Comparison of ENCODE assay signal across 1 cellular context in the genomic region with DNA sequence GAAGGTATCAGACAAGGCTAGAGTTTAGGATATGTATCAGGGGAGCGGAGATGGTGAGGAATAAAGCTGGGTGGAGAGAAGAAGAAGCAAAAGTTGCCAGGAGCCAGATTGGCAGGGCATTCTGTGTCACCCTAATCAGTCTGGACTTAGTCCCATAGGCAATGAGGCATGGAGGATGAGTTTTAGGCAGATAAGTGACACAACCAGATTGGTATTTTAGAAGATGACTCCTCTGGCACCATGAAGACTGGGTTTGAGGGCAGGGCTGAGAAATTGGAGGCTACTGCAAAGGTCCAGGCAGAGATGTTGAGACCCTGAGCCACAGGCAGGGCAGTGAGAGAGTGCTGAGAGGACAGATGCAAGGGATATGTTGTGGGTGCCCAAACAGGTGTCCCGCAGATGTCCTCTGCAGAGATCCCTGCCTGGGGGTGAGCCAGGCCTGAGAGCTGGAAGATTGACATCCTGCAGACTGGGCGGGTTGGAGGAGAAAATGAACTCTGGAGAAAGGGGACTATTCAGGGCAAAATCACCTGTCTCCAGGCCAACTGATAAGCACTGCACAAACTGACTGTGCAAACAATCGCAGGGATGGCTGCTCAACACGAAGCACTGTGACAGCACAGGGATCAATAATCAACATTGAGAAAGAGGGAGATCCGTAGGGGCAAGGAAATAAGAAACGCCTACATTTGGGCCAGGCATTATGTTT.
TF ChIP-seq lines count a peak whose summit lies in the region.

No MANE protein-coding gene starts in this region.

TF ChIP-seq in HepG2, 621 proteins besides CTCF, POLR2A, EP300 and RAD21 (continued from another document and continues in another):
- TF ChIP-seq, protein P1, sequence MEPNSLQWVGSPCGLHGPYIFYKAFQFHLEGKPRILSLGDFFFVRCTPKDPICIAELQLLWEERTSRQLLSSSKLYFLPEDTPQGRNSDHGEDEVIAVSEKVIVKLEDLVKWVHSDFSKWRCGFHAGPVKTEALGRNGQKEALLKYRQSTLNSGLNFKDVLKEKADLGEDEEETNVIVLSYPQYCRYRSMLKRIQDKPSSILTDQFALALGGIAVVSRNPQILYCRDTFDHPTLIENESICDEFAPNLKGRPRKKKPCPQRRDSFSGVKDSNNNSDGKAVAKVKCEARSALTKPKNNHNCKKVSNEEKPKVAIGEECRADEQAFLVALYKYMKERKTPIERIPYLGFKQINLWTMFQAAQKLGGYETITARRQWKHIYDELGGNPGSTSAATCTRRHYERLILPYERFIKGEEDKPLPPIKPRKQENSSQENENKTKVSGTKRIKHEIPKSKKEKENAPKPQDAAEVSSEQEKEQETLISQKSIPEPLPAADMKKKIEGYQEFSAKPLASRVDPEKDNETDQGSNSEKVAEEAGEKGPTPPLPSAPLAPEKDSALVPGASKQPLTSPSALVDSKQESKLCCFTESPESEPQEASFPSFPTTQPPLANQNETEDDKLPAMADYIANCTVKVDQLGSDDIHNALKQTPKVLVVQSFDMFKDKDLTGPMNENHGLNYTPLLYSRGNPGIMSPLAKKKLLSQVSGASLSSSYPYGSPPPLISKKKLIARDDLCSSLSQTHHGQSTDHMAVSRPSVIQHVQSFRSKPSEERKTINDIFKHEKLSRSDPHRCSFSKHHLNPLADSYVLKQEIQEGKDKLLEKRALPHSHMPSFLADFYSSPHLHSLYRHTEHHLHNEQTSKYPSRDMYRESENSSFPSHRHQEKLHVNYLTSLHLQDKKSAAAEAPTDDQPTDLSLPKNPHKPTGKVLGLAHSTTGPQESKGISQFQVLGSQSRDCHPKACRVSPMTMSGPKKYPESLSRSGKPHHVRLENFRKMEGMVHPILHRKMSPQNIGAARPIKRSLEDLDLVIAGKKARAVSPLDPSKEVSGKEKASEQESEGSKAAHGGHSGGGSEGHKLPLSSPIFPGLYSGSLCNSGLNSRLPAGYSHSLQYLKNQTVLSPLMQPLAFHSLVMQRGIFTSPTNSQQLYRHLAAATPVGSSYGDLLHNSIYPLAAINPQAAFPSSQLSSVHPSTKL (CRISPR knock-in tag; IDR thresholded peaks at IDR 0.05): peak; percentile 73
- TF ChIP-seq RBAK (CRISPR knock-in tag; IDR thresholded peaks at IDR 0.05) (no peak), ZNF264 (CRISPR knock-in tag; IDR thresholded peaks at IDR 0.05) (no peak), MXD1 (CRISPR knock-in tag; IDR thresholded peaks at IDR 0.05) (no peak), SOX13 (IDR thresholded peaks at IDR 0.05) (no peak), SOX13 (CRISPR knock-in tag; conservative IDR thresholded peaks at IDR 0.05 in 1 of 2, IDR thresholded peaks at IDR 0.05 in 1 of 2) (peak in 1 of 2 experiments; percentile 68; a peak in 2 of 4 replicates), SPEN (CRISPR knock-in tag; IDR thresholded peaks at IDR 0.05; ENCODE audit: low read depth) (no peak), RXRA (CRISPR knock-in tag; IDR thresholded peaks at IDR 0.05) (peak; percentile 57; the same call in 1 of the 2 replicates), THAP11 (CRISPR knock-in tag; IDR thresholded peaks at IDR 0.05) (peak; percentile 32; the same call in 1 of the 2 replicates), YEATS2 (CRISPR knock-in tag; IDR thresholded peaks at IDR 0.05; ENCODE audit: borderline replicate concordance) (no peak), ZNF101 (CRISPR knock-in tag; IDR thresholded peaks at IDR 0.05; ENCODE audit: borderline replicate concordance, low read depth) (no peak), ZBTB21 (CRISPR knock-in tag; IDR thresholded peaks at IDR 0.05) (no peak), FOXO1 (CRISPR knock-in tag; IDR thresholded peaks at IDR 0.05) (peak; percentile 66), ZNF660 (CRISPR knock-in tag; IDR thresholded peaks at IDR 0.05; ENCODE audit: borderline replicate concordance, low read depth) (no peak), ZNF800 (CRISPR knock-in tag; IDR thresholded peaks at IDR 0.05) (no peak), ZNF761 (CRISPR knock-in tag; conservative IDR thresholded peaks at IDR 0.05) (no peak), ZNF782 (CRISPR knock-in tag; IDR thresholded peaks at IDR 0.05; ENCODE audit: borderline replicate concordance) (peak; percentile 47; the same call in 1 of the 2 replicates), RFX5 (IDR thresholded peaks at IDR 0.05; ENCODE audit: low read depth, low read length) (peak; percentile 77), ZNF614 (CRISPR knock-in tag; IDR thresholded peaks at IDR 0.05; ENCODE audit: borderline replicate concordance) (0 out of 2 replicates have a peak, but pooled peaks have one; percentile 46), PAWR (CRISPR knock-in tag; IDR thresholded peaks at IDR 0.05; ENCODE audit: borderline replicate concordance) (no peak), ISL2 (CRISPR knock-in tag; IDR thresholded peaks at IDR 0.05) (peak; percentile 54; the same call in 1 of the 2 replicates), HDAC1 (CRISPR knock-in tag; IDR thresholded peaks at IDR 0.05) (peak; percentile 76), SMYD3 (CRISPR knock-in tag; IDR thresholded peaks at IDR 0.05) (no peak), ZNF737 (CRISPR knock-in tag; IDR thresholded peaks at IDR 0.05; ENCODE audit: borderline replicate concordance) (no peak), MED13 (CRISPR knock-in tag; IDR thresholded peaks at IDR 0.05) (no peak), MIXL1 (CRISPR knock-in tag; IDR thresholded peaks at IDR 0.05) (peak; percentile 68; the same call in 1 of the 2 replicates), ZFX (CRISPR knock-in tag; IDR thresholded peaks at IDR 0.05; ENCODE audit: low read depth) (0 out of 2 replicates have a peak, but pooled peaks have one; percentile 19), HINFP (CRISPR knock-in tag; IDR thresholded peaks at IDR 0.05; ENCODE audit: low read depth) (peak; percentile 35; the same call in 1 of the 2 replicates), HNF1B (CRISPR knock-in tag; IDR thresholded peaks at IDR 0.05) (peak; percentile 45; the same call in 1 of the 2 replicates), ARNT (IDR thresholded peaks at IDR 0.05) (no peak), CCAR2 (optimal IDR thresholded peaks at IDR 0.05; ENCODE audit: low read depth, low read length) (no peak), ZSCAN5A (CRISPR knock-in tag; IDR thresholded peaks at IDR 0.05; ENCODE audit: borderline replicate concordance) (no peak), MYC (CRISPR knock-in tag; IDR thresholded peaks at IDR 0.05; ENCODE audit: borderline replicate concordance) (no peak)
- TF ChIP-seq, protein P2, sequence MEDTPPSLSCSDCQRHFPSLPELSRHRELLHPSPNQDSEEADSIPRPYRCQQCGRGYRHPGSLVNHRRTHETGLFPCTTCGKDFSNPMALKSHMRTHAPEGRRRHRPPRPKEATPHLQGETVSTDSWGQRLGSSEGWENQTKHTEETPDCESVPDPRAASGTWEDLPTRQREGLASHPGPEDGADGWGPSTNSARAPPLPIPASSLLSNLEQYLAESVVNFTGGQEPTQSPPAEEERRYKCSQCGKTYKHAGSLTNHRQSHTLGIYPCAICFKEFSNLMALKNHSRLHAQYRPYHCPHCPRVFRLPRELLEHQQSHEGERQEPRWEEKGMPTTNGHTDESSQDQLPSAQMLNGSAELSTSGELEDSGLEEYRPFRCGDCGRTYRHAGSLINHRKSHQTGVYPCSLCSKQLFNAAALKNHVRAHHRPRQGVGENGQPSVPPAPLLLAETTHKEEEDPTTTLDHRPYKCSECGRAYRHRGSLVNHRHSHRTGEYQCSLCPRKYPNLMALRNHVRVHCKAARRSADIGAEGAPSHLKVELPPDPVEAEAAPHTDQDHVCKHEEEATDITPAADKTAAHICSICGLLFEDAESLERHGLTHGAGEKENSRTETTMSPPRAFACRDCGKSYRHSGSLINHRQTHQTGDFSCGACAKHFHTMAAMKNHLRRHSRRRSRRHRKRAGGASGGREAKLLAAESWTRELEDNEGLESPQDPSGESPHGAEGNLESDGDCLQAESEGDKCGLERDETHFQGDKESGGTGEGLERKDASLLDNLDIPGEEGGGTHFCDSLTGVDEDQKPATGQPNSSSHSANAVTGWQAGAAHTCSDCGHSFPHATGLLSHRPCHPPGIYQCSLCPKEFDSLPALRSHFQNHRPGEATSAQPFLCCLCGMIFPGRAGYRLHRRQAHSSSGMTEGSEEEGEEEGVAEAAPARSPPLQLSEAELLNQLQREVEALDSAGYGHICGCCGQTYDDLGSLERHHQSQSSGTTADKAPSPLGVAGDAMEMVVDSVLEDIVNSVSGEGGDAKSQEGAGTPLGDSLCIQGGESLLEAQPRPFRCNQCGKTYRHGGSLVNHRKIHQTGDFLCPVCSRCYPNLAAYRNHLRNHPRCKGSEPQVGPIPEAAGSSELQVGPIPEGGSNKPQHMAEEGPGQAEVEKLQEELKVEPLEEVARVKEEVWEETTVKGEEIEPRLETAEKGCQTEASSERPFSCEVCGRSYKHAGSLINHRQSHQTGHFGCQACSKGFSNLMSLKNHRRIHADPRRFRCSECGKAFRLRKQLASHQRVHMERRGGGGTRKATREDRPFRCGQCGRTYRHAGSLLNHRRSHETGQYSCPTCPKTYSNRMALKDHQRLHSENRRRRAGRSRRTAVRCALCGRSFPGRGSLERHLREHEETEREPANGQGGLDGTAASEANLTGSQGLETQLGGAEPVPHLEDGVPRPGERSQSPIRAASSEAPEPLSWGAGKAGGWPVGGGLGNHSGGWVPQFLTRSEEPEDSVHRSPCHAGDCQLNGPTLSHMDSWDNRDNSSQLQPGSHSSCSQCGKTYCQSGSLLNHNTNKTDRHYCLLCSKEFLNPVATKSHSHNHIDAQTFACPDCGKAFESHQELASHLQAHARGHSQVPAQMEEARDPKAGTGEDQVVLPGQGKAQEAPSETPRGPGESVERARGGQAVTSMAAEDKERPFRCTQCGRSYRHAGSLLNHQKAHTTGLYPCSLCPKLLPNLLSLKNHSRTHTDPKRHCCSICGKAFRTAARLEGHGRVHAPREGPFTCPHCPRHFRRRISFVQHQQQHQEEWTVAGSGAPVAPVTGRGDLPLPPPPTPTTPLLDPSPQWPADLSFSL (CRISPR knock-in tag; IDR thresholded peaks at IDR 0.05): no peak
- TF ChIP-seq, protein P3, sequence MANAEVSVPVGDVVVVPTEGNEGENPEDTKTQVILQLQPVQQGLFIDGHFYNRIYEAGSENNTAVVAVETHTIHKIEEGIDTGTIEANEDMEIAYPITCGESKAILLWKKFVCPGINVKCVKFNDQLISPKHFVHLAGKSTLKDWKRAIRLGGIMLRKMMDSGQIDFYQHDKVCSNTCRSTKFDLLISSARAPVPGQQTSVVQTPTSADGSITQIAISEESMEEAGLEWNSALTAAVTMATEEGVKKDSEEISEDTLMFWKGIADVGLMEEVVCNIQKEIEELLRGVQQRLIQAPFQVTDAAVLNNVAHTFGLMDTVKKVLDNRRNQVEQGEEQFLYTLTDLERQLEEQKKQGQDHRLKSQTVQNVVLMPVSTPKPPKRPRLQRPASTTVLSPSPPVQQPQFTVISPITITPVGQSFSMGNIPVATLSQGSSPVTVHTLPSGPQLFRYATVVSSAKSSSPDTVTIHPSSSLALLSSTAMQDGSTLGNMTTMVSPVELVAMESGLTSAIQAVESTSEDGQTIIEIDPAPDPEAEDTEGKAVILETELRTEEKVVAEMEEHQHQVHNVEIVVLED (CRISPR knock-in tag; IDR thresholded peaks at IDR 0.05; ENCODE audit: borderline replicate concordance): no peak
- TF ChIP-seq, protein P4, sequence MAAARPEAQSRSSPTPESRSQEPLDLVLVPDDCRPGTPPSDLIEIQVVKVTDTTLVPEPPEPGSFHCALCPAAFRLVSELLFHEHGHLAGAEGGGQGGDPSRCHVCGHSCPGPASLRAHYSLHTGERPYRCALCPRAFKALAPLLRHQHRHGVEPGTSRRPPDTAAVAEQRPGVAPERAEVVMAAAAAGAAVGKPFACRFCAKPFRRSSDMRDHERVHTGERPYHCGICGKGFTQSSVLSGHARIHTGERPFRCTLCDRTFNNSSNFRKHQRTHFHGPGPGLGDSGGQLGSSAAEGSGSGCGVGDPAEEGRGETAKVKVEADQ (CRISPR knock-in tag; IDR thresholded peaks at IDR 0.05; ENCODE audit: borderline replicate concordance): no peak
